In the genomic region with DNA sequence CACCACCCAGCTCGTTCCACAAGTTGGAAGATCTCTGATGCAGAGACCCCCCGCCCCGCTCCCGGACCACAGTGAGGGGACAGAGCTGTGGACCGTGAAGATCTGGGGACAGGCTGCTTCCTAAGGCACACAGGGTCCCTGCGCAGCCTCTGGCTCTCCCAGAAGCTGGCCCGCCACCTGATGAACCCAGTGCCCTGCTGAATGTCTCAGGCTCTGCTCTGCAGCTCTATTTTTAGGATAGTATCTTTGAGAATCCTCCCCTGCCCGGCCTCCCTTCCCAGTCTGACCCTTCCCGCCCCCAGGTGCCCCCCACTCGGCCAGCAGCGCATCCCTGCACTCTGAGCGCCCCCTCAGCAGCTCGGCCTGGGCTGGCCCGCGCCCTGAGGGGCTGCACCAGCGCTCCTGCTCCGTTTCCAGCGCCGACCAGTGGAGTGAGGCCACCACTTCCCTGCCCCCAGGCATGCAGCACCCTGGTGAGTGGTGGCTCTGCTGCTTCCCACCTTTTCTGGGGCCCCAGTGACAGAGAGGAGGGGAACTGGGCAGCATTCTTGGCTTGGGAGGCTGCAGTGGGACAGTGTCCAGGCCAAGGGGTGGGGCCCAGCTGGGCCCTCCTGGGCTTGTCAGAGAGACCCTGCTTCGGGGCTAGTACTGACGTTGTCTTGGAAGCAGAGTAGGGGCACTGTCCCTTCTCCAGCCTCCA, we compare ENCODE assay signal across 1 cellular context.
TF ChIP-seq lines count a peak whose summit lies in the region.

No MANE protein-coding gene starts in this region.

TF ChIP-seq in WTC11, 78 proteins besides CTCF, POLR2A, EP300 and RAD21:
- TF ChIP-seq, protein P1, sequence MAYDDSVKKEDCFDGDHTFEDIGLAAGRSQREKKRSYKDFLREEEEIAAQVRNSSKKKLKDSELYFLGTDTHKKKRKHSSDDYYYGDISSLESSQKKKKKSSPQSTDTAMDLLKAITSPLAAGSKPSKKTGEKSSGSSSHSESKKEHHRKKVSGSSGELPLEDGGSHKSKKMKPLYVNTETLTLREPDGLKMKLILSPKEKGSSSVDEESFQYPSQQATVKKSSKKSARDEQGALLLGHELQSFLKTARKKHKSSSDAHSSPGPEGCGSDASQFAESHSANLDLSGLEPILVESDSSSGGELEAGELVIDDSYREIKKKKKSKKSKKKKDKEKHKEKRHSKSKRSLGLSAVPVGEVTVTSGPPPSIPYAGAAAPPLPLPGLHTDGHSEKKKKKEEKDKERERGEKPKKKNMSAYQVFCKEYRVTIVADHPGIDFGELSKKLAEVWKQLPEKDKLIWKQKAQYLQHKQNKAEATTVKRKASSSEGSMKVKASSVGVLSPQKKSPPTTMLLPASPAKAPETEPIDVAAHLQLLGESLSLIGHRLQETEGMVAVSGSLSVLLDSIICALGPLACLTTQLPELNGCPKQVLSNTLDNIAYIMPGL (CRISPR knock-in tag; IDR thresholded peaks at IDR 0.05) = no peak
- TF ChIP-seq, protein P2, sequence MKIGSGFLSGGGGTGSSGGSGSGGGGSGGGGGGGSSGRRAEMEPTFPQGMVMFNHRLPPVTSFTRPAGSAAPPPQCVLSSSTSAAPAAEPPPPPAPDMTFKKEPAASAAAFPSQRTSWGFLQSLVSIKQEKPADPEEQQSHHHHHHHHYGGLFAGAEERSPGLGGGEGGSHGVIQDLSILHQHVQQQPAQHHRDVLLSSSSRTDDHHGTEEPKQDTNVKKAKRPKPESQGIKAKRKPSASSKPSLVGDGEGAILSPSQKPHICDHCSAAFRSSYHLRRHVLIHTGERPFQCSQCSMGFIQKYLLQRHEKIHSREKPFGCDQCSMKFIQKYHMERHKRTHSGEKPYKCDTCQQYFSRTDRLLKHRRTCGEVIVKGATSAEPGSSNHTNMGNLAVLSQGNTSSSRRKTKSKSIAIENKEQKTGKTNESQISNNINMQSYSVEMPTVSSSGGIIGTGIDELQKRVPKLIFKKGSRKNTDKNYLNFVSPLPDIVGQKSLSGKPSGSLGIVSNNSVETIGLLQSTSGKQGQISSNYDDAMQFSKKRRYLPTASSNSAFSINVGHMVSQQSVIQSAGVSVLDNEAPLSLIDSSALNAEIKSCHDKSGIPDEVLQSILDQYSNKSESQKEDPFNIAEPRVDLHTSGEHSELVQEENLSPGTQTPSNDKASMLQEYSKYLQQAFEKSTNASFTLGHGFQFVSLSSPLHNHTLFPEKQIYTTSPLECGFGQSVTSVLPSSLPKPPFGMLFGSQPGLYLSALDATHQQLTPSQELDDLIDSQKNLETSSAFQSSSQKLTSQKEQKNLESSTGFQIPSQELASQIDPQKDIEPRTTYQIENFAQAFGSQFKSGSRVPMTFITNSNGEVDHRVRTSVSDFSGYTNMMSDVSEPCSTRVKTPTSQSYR (CRISPR knock-in tag; IDR thresholded peaks at IDR 0.05) = no peak
- TF ChIP-seq MYBL2 (CRISPR knock-in tag; IDR thresholded peaks at IDR 0.05) (no peak), OVOL2 (CRISPR knock-in tag; IDR thresholded peaks at IDR 0.05; ENCODE audit: borderline replicate concordance) (no peak), ZNF232 (CRISPR knock-in tag; IDR thresholded peaks at IDR 0.05) (no peak), KAT7 (CRISPR knock-in tag; IDR thresholded peaks at IDR 0.05; ENCODE audit: borderline replicate concordance) (no peak), NR3C1 (CRISPR knock-in tag; conservative IDR thresholded peaks at IDR 0.05; ENCODE audit: low read depth) (no peak)
- TF ChIP-seq, protein P3, sequence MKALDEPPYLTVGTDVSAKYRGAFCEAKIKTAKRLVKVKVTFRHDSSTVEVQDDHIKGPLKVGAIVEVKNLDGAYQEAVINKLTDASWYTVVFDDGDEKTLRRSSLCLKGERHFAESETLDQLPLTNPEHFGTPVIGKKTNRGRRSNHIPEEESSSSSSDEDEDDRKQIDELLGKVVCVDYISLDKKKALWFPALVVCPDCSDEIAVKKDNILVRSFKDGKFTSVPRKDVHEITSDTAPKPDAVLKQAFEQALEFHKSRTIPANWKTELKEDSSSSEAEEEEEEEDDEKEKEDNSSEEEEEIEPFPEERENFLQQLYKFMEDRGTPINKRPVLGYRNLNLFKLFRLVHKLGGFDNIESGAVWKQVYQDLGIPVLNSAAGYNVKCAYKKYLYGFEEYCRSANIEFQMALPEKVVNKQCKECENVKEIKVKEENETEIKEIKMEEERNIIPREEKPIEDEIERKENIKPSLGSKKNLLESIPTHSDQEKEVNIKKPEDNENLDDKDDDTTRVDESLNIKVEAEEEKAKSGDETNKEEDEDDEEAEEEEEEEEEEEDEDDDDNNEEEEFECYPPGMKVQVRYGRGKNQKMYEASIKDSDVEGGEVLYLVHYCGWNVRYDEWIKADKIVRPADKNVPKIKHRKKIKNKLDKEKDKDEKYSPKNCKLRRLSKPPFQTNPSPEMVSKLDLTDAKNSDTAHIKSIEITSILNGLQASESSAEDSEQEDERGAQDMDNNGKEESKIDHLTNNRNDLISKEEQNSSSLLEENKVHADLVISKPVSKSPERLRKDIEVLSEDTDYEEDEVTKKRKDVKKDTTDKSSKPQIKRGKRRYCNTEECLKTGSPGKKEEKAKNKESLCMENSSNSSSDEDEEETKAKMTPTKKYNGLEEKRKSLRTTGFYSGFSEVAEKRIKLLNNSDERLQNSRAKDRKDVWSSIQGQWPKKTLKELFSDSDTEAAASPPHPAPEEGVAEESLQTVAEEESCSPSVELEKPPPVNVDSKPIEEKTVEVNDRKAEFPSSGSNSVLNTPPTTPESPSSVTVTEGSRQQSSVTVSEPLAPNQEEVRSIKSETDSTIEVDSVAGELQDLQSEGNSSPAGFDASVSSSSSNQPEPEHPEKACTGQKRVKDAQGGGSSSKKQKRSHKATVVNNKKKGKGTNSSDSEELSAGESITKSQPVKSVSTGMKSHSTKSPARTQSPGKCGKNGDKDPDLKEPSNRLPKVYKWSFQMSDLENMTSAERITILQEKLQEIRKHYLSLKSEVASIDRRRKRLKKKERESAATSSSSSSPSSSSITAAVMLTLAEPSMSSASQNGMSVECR (CRISPR knock-in tag; IDR thresholded peaks at IDR 0.05; ENCODE audit: borderline replicate concordance) = no peak
